ENCODE assay signal across 8 cellular contexts in genomic region chr3:122794779-122795673, GRCh38. TPM values are rescaled to one million over a fixed set of nuclear protein-coding genes. Genes with fewer than 3 reads are reported as not detected.
DNase-seq lines count a peak whose midpoint lies in the region; ATAC-seq and TF ChIP-seq lines count a peak whose summit lies in the region.

A gene with protein sequence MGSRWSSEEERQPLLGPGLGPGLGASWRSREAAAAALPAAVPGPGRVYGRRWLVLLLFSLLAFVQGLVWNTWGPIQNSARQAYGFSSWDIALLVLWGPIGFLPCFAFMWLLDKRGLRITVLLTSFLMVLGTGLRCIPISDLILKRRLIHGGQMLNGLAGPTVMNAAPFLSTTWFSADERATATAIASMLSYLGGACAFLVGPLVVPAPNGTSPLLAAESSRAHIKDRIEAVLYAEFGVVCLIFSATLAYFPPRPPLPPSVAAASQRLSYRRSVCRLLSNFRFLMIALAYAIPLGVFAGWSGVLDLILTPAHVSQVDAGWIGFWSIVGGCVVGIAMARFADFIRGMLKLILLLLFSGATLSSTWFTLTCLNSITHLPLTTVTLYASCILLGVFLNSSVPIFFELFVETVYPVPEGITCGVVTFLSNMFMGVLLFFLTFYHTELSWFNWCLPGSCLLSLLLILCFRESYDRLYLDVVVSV (plus strand): TSS chr3:122795069. CDS start chr3:122795193, 124 bp downstream.

- TF ChIP-seq EP300 in neural cell (conservative IDR thresholded peaks at IDR 0.05; ENCODE audit: poor library complexity, severe bottlenecking) = peak; percentile 33

- ATAC-seq in CD8-positive, alpha-beta T cell = peak; percentile 52
- ATAC-seq in GM21515 (IDR thresholded peaks at IDR 0.05; ENCODE audit: unreplicated experiment) = peak; percentile 68
- ATAC-seq in IMR-90 (ENCODE audit: low read depth) = peak; percentile 90

- H3K18ac ChIP-seq in IMR-90 (ENCODE audit: low read depth, low read length) = peak within 1 kb of the TSS; percentile 54

- H3K4ac ChIP-seq in IMR-90 (ENCODE audit: low read depth, low read length) = peak within 1 kb of the TSS; percentile 91

- H2AFZ ChIP-seq in IMR-90 (replicated peaks; ENCODE audit: low read length, poor library complexity) (peak within 1 kb of the TSS; percentile 99), fibroblast of lung (ENCODE audit: low read length) (peak within 1 kb of the TSS; percentile 94), neural cell (ENCODE audit: low read depth, low read length) (peak within 1 kb of the TSS; percentile 87)

- peak within 1 kb of the TSS; percentile 48; the same call in 1 of the 2 replicates for H4K5ac ChIP-seq in IMR-90 (ENCODE audit: low read depth, low read length)

- H3K36me3 Mint-ChIP-seq in CD8-positive, alpha-beta T cell = peaks cover 5% of the 10 kb centered on the region

- H4K20me1 ChIP-seq in IMR-90 (ENCODE audit: insufficient read depth, low read length) = peaks cover 3% of the 10 kb centered on the region; the same call in 1 of the 2 replicates
- H4K20me1 ChIP-seq in fibroblast of lung (ENCODE audit: control insufficient read depth, extremely low read depth, insufficient read depth, low read length) = no peaks in the 10 kb centered on the region
- H4K20me1 ChIP-seq in neural cell (ENCODE audit: insufficient read depth) = no peaks in the 10 kb centered on the region

- peak within 1 kb of the TSS; percentile 84 for H3K14ac ChIP-seq in IMR-90 (replicated peaks; ENCODE audit: low read depth, low read length)

- peak within 1 kb of the TSS; percentile 90 for H3K23ac ChIP-seq in IMR-90 (ENCODE audit: low read depth, low read length)

- H3K27me3 Mint-ChIP-seq in CD8-positive, alpha-beta T cell (ENCODE audit: low read depth) = no peaks in the 10 kb centered on the region

- peaks cover 28% of the 10 kb centered on the region for H3K4me1 ChIP-seq in CD8-positive, alpha-beta T cell (ENCODE audit: insufficient read depth, low read length)
- no peaks in the 10 kb centered on the region; the same call in 1 of the 2 replicates for H3K4me1 ChIP-seq in IMR-90 (ENCODE audit: control insufficient read depth, insufficient read depth, low read length)
- H3K4me1 ChIP-seq in fibroblast of lung (ENCODE audit: control insufficient read depth, extremely low read depth, insufficient read depth, low read length) = peaks cover 2% of the 10 kb centered on the region
- H3K4me1 ChIP-seq in subcutaneous abdominal adipose tissue (ENCODE audit: control insufficient read depth in 5 of 5, insufficient read depth in 5 of 5, low read length in 5 of 5) = peaks cover 7 to 39% (median 38%) of the 10 kb centered on the region in 5 donors

- peak within 1 kb of the TSS; percentile 95 for H3K9ac ChIP-seq in IMR-90 (ENCODE audit: low read depth, low read length)
- peak within 1 kb of the TSS; percentile 88 for H3K9ac ChIP-seq in fibroblast of lung (ENCODE audit: insufficient read depth, low read length)
- H3K9ac ChIP-seq in neural cell (ENCODE audit: low read length) = peak within 1 kb of the TSS; percentile 79
- peak within 1 kb of the TSS; percentile 87 to 93 (median 91) for H3K9ac ChIP-seq in subcutaneous abdominal adipose tissue (ENCODE audit: low read length in 5 of 5)

- peak within 1 kb of the TSS; percentile 91 for H3K4me3 Mint-ChIP-seq in CD8-positive, alpha-beta T cell

- peak within 1 kb of the TSS; percentile 73 for H4K91ac ChIP-seq in IMR-90 (ENCODE audit: insufficient read depth, low read depth, low read length)

- H2BK15ac ChIP-seq in IMR-90 (ENCODE audit: low read depth, low read length) = peak within 1 kb of the TSS; percentile 85; the same call in 1 of the 3 replicates

- no peaks in the 10 kb centered on the region for H3K36me3 ChIP-seq in CD8-positive, alpha-beta T cell (ENCODE audit: insufficient read depth, low read length)
- H3K36me3 ChIP-seq in IMR-90 (ENCODE audit: control insufficient read depth, insufficient read depth, low read length) = no peaks in the 10 kb centered on the region
- H3K36me3 ChIP-seq in fibroblast of lung (ENCODE audit: control insufficient read depth, insufficient read depth, low read length) = no peaks in the 10 kb centered on the region
- no peaks in the 10 kb centered on the region for H3K36me3 ChIP-seq in neural cell (ENCODE audit: insufficient read depth, low read length)
- H3K36me3 ChIP-seq in subcutaneous abdominal adipose tissue (ENCODE audit: control insufficient read depth in 5 of 5, insufficient read depth in 5 of 5, low read length in 5 of 5) = no peaks in the 10 kb centered on the region

- peak; percentile 32 to 80 (median 61) for DNase-seq in CD8-positive, alpha-beta T cell
- DNase-seq in IMR-90 (peak; percentile 65), activated T-cell treated with anti-CD3 and anti-CD28 coated beads for 48 hours (ENCODE audit: low read depth) (peak; percentile 69), fibroblast of lung (ENCODE audit: low read depth in 2 of 2) (peak; percentile 64 to 66), NCI-H524 (lab: John Stamatoyannopoulos, UW) (no peak)

- H2BK5ac ChIP-seq in IMR-90 (ENCODE audit: low read depth, low read length, poor library complexity, severe bottlenecking) = peak within 1 kb of the TSS; percentile 90

- CTCF ChIA-PET in CD8-positive, alpha-beta T cell (lab: Charles Lee) = no interaction called here
- CTCF ChIA-PET in IMR-90 (lab: Yijun Ruan, JAX) = interaction anchor here (1.7 kb wide), 1 partner anchor 11 kb away, joined by 3 read pairs; no protein-coding TSS in a partner anchor

- H3K56ac ChIP-seq in IMR-90 (ENCODE audit: extremely low read depth, insufficient read depth, low read length) = peak within 1 kb of the TSS; percentile 75

- no peaks in the 10 kb centered on the region for H3F3A ChIP-seq in neural cell (ENCODE audit: insufficient read depth, low read length, poor library complexity, severe bottlenecking)

- H3K9me3 Mint-ChIP-seq in CD8-positive, alpha-beta T cell = no peaks in the 10 kb centered on the region

- no peaks in the 10 kb centered on the region for H3K9me2 ChIP-seq in neural cell (ENCODE audit: insufficient read depth, low read length)

- peaks cover 34% of the 10 kb centered on the region for H3K4me1 Mint-ChIP-seq in CD8-positive, alpha-beta T cell (ENCODE audit: low read depth)

- POLR2A ChIA-PET in CD8-positive, alpha-beta T cell (lab: Charles Lee) = interaction anchor here (1.5 to 2.0 kb wide), 2 partner anchors 114 to 412 kb away, joined by 6 to 10 read pairs; partner anchors contain the start of genes FAM162A, MIX23 and PARP14
- POLR2A ChIA-PET in IMR-90 (lab: Charles Lee; ENCODE audit: unreplicated experiment) = no interaction called here

- H2AK5ac ChIP-seq in IMR-90 (ENCODE audit: low read depth, low read length) = 0 out of 2 replicates have a peak within 1 kb of the TSS, but pooled peaks have one; percentile 15

- no TSS peak for BruUV-seq in IMR-90 (replicated peaks; lab: Mats Ljungman, UMichigan)

- H4K8ac ChIP-seq in IMR-90 (ENCODE audit: low read depth in 2 of 2, low read length in 2 of 2) = peak within 1 kb of the TSS; percentile 50 to 82; a peak in 3 of 4 replicates

- in situ Hi-C loops in IMR-90 (cut with MboI; ENCODE audit: low sequenced_read_pairs) = no loop called here

- peak within 1 kb of the TSS; percentile 77 for H3K27ac ChIP-seq in CD8-positive, alpha-beta T cell (ENCODE audit: low read depth, low read length)
- H3K27ac ChIP-seq in IMR-90 (ENCODE audit: insufficient read depth, low read length) (peak within 1 kb of the TSS; percentile 79), fibroblast of lung (ENCODE audit: insufficient read depth, low read length) (peak within 1 kb of the TSS; percentile 97), neural cell (ENCODE audit: low read length) (peak within 1 kb of the TSS; percentile 43), subcutaneous abdominal adipose tissue (ENCODE audit: low read depth, low read length) (peak within 1 kb of the TSS; percentile 99)

- H3K4me3 ChIP-seq in CD8-positive, alpha-beta T cell (ENCODE audit: low read depth, low read length) = peak within 1 kb of the TSS; percentile 81
- H3K4me3 ChIP-seq in IMR-90 (ENCODE audit: insufficient read depth, low read depth, low read length) = peak within 1 kb of the TSS; percentile 90
- H3K4me3 ChIP-seq in fibroblast of lung (replicated peaks in 1 of 4; ENCODE audit: control extremely low read depth in 1 of 4, insufficient read depth in 1 of 4, low read depth in 3 of 4, low read length in 4 of 4) = peak within 1 kb of the TSS; percentile 55 to 92 (median 74)
- H3K4me3 ChIP-seq in neural cell (ENCODE audit: low read length) = peak within 1 kb of the TSS; percentile 77
- peak within 1 kb of the TSS; percentile 82 to 92 (median 91) for H3K4me3 ChIP-seq in subcutaneous abdominal adipose tissue (ENCODE audit: low read depth in 1 of 5, low read length in 5 of 5)

- intact Hi-C loops in CD8-positive, alpha-beta T cell (cut with DNase I, micrococcal nuclease) = loop anchor here (1.0 to 10.0 kb wide), 15 partner anchors 231 to 1140 kb away; partner anchors contain the start of genes DTX3L (in 2 of the 2), EAF2 (in 2 of the 2), GOLGB1 (in 2 of the 2) and IQCB1 (in 2 of the 2)
- intact Hi-C loops in IMR-90 (cut with micrococcal nuclease) = loop anchor here (2.0 to 10.0 kb wide), 2 partner anchors 110 to 232 kb away; partner anchors contain the start of gene PARP14

- peak within 1 kb of the TSS; percentile 90; the same call in 1 of the 2 replicates for H2BK120ac ChIP-seq in IMR-90 (ENCODE audit: low read depth, low read length)

- H3K4me2 ChIP-seq in IMR-90 (ENCODE audit: low read depth, low read length) (peak within 1 kb of the TSS; percentile 93), fibroblast of lung (ENCODE audit: extremely low read depth, insufficient read depth, low read length) (peak within 1 kb of the TSS; percentile 99), neural cell (ENCODE audit: low read length) (peak within 1 kb of the TSS; percentile 95)

- H3K27ac Mint-ChIP-seq in CD8-positive, alpha-beta T cell = peak within 1 kb of the TSS; percentile 24

- H3K79me2 ChIP-seq in fibroblast of lung (ENCODE audit: control insufficient read depth, insufficient read depth, low read length) = no peaks in the 10 kb centered on the region
- peaks cover 15% of the 10 kb centered on the region for H3K79me2 ChIP-seq in neural cell (replicated peaks; ENCODE audit: insufficient read depth, low read length)

- H2AK9ac ChIP-seq in IMR-90 (replicated peaks; ENCODE audit: low read depth, low read length, poor library complexity) = peak within 1 kb of the TSS; percentile 86

- TF ChIP-seq POLR2A in IMR-90 (IDR thresholded peaks at IDR 0.05; ENCODE audit: low read depth, low read length) = peak; percentile 71

- TF ChIP-seq RAD21 in IMR-90 (IDR thresholded peaks at IDR 0.05; ENCODE audit: low read length) (no peak), neural cell (conservative IDR thresholded peaks at IDR 0.05) (no peak)

- H3K9me1 ChIP-seq in IMR-90 (ENCODE audit: insufficient read depth, low read length) = no peaks in the 10 kb centered on the region

- H3K27me3 ChIP-seq in CD8-positive, alpha-beta T cell (ENCODE audit: insufficient read depth, low read length) = no peaks in the 10 kb centered on the region
- no peaks in the 10 kb centered on the region for H3K27me3 ChIP-seq in IMR-90 (ENCODE audit: control insufficient read depth, insufficient read depth, low read length)
- H3K27me3 ChIP-seq in fibroblast of lung (ENCODE audit: control insufficient read depth, insufficient read depth, low read length) = no peaks in the 10 kb centered on the region
- H3K27me3 ChIP-seq in neural cell (ENCODE audit: insufficient read depth, low read depth, low read length) = no peaks in the 10 kb centered on the region
- H3K27me3 ChIP-seq in subcutaneous abdominal adipose tissue (ENCODE audit: control insufficient read depth in 5 of 5, insufficient read depth in 4 of 5, low read length in 5 of 5) = no peaks in the 10 kb centered on the region

- WGBS in IMR-90 (ENCODE audit: extremely low coverage in 2 of 2, insufficient read length in 1 of 2), 2 experiments = 0% methylated on average over 24 of the region's 84 CpGs; no CpG with 5 or more reads in 1 of the 2 experiments

- peak within 1 kb of the TSS; percentile 84 for H2BK20ac ChIP-seq in IMR-90 (ENCODE audit: low read depth, low read length)

- no peaks in the 10 kb centered on the region for H3K9me3 ChIP-seq in CD8-positive, alpha-beta T cell (ENCODE audit: low read length)
- H3K9me3 ChIP-seq in IMR-90 (ENCODE audit: control insufficient read depth, insufficient read depth, low read length) = no peaks in the 10 kb centered on the region
- H3K9me3 ChIP-seq in fibroblast of lung (ENCODE audit: control insufficient read depth, insufficient read depth, low read depth, low read length) = no peaks in the 10 kb centered on the region
- no peaks in the 10 kb centered on the region for H3K9me3 ChIP-seq in neural cell (ENCODE audit: low read length)
- H3K9me3 ChIP-seq in subcutaneous abdominal adipose tissue (ENCODE audit: control insufficient read depth in 5 of 5, low read length in 5 of 5) = no peaks in the 10 kb centered on the region

- TF ChIP-seq CTCF in CD8-positive, alpha-beta T cell (IDR thresholded peaks at IDR 0.05) = no peak
- TF ChIP-seq CTCF in IMR-90 (conservative IDR thresholded peaks at IDR 0.05; ENCODE audit: low read depth, low read length) = no peak
- TF ChIP-seq CTCF in fibroblast of lung (conservative IDR thresholded peaks at IDR 0.05 in 1 of 2, IDR thresholded peaks at IDR 0.05 in 1 of 2; ENCODE audit: low read depth in 1 of 2, low read length in 2 of 2) = no peak
- TF ChIP-seq CTCF in neural cell (IDR thresholded peaks at IDR 0.05; ENCODE audit: poor library complexity, severe bottlenecking) = no peak

- H3K79me1 ChIP-seq in IMR-90 (ENCODE audit: low read depth in 1 of 2, low read length in 2 of 2) = peaks cover 0 to 42% of the 10 kb centered on the region in 2 experiments; a peak in 2 of 4 replicates

- dilution Hi-C loops in IMR-90 (cut with HindIII; ENCODE audit: low sequenced_read_pairs, unreplicated experiment) = no loop called here

RNA-seq across cellular contexts. Expression of the gene that starts here (rescaled TPM):
- 1 to 10 TPM; 3.7 to 4.4 TPM for total RNA-seq in CD8-positive, alpha-beta T cell
- 6.5 and 12.2 TPM in 2 replicates for total RNA-seq in IMR-90 (2012; rRNA removed)
- polyA plus RNA-seq in IMR-90 (2012; rRNA removed) = 5.8 and 6.8 TPM in 2 replicates
- polyA plus RNA-seq in IMR-90 (2012; cell fraction: cytosol; rRNA removed) = 2.7 and 3.4 TPM in 2 replicates
- 1.2 and 3.8 TPM in 2 replicates for polyA plus RNA-seq in IMR-90 (2012; cell fraction: nucleus; rRNA removed; ENCODE audit: low replicate concordance)
- 19.3 and 20.6 TPM in 2 replicates for total RNA-seq in fibroblast of lung
- polyA plus RNA-seq in fibroblast of lung = 14.5 and 15.0 TPM in 2 replicates
- polyA plus RNA-seq in fibroblast of lung (2012) = 10.0 TPM in 2 replicates
- 5.5 and 6.9 TPM in 2 replicates for polyA minus RNA-seq in fibroblast of lung (ENCODE audit: low replicate concordance)
- 16.2 and 16.9 TPM in 2 replicates for polyA plus RNA-seq in neural cell
- polyA minus RNA-seq in neural cell = 31.0 and 36.0 TPM in 2 replicates

Comparison
In these comparisons a context has a peak if more than half of its experiments do, and no peak if none do; other contexts are left out.
1. DNase-seq: peak in CD8-positive, alpha-beta T cell (7 of 7), IMR-90 (single experiment), activated T-cell treated with anti-CD3 and anti-CD28 coated beads for 48 hours (single experiment) and fibroblast of lung (2 of 2); none in NCI-H524 (0 of 2).
2. H3K27ac ChIP-seq: peak in every context shown above with its lines; median percentile 99 in subcutaneous abdominal adipose tissue; 97 in fibroblast of lung; 79 in IMR-90; 77 in CD8-positive, alpha-beta T cell; 43 in neural cell.
3. Peak in every context shown above with its lines, with median percentiles within 50 percentile points of each other: ATAC-seq, H3K4me3 ChIP-seq, H2AFZ ChIP-seq, H3K4me2 ChIP-seq and H3K9ac ChIP-seq.